ENCODE assay signal across 26 cellular contexts in genomic region chr1:237211540-237211939, GRCh38.
"Had no signal": no experiment of that assay in that cellular context is flagged by ENCODE, and none has a peak within 500 bp of the region (broad histone marks: within the 10 kb centered on the region; RNA-seq: fewer than 3 reads in every experiment).

No MANE protein-coding gene starts in this region.

- H3K4me3 ChIP-seq: ascending aorta had no signal

- DNase-seq: activated B cell treated with CpG ODN at 0.5 μM for 24 hours; activated CD4-positive, alpha-beta memory T cell treated with anti-CD3 and anti-CD28 coated beads for 36 hours; activated CD4-positive, alpha-beta T cell treated with anti-CD3 and anti-CD28 coated beads for 4 hours; activated CD4-positive, alpha-beta T cell treated with anti-CD3 and anti-CD28 coated beads, Interleukin-2, amount 10 ng/mL, durations not matched to agents 24 days and 14 days; activated CD4-positive, alpha-beta T cell treated with anti-CD3 and anti-CD28 coated beads, Interleukin-2, amount 50 U/mL, for 1 hour; activated CD4-positive, alpha-beta T cell treated with anti-CD3 and anti-CD28 coated beads, Interleukin-2, amount 50 U/mL, for 4 hours; activated CD4-positive, CD25-positive, alpha-beta regulatory T cell treated with anti-CD3 and anti-CD28 coated beads, Interleukin-2, amount 50 U/mL, for 72 hours; activated CD8-positive, alpha-beta memory T cell treated with anti-CD3 and anti-CD28 coated beads, Interleukin-2, amount 50 U/mL, for 4 hours; activated CD8-positive, alpha-beta T cell treated with anti-CD3 and anti-CD28 coated beads for 36 hours; activated effector memory CD4-positive, alpha-beta T cell treated with Interleukin-2 at 50 U/mL for 16 hours; activated gamma-delta T cell; activated naive CD4-positive, alpha-beta T cell treated with anti-CD3 and anti-CD28 coated beads, Interleukin-2, amount 10 ng/mL, durations not matched to agents 7 days and 5 days; activated naive CD4-positive, alpha-beta T cell treated with Interleukin-2 at 50 U/mL for 16 hours; activated naive CD8-positive, alpha-beta T cell treated with anti-CD3 and anti-CD28 coated beads, Interleukin-2, amount 10 ng/mL, durations not matched to agents 7 days and 5 days; activated naive CD8-positive, alpha-beta T cell treated with anti-CD3 and anti-CD28 coated beads, Interleukin-2, amount 50 U/mL, for 24 hours; activated T-cell treated with anti-CD3 and anti-CD28 coated beads for 4 hours; activated T-cell treated with anti-CD3 and anti-CD28 coated beads, Interleukin-2, amount 50 U/mL, for 1 hour; activated T-cell treated with anti-CD3 and anti-CD28 coated beads, Interleukin-2, amount 50 U/mL, for 48 hours; amygdala; anterior cingulate cortex; central memory CD4-positive, alpha-beta T cell; T-helper 1 cell; T-helper 2 cell; T-helper 9 cell had no signal

- H3K4me1 ChIP-seq: ascending aorta had no signal

- H3K36me3 ChIP-seq: ascending aorta had no signal

- H3K27me3 ChIP-seq: ascending aorta had no signal

- H3K27ac ChIP-seq: ascending aorta, VCaP had no signal

- H3K9me3 ChIP-seq: ascending aorta had no signal

- ATAC-seq: activated CD8-positive, alpha-beta T cell treated with anti-CD3 and anti-CD28 coated beads for 36 hours; activated naive CD8-positive, alpha-beta T cell treated with anti-CD3 and anti-CD28 coated beads, Interleukin-2, amount 50 U/mL, for 24 hours had no signal
